In the genomic region with DNA sequence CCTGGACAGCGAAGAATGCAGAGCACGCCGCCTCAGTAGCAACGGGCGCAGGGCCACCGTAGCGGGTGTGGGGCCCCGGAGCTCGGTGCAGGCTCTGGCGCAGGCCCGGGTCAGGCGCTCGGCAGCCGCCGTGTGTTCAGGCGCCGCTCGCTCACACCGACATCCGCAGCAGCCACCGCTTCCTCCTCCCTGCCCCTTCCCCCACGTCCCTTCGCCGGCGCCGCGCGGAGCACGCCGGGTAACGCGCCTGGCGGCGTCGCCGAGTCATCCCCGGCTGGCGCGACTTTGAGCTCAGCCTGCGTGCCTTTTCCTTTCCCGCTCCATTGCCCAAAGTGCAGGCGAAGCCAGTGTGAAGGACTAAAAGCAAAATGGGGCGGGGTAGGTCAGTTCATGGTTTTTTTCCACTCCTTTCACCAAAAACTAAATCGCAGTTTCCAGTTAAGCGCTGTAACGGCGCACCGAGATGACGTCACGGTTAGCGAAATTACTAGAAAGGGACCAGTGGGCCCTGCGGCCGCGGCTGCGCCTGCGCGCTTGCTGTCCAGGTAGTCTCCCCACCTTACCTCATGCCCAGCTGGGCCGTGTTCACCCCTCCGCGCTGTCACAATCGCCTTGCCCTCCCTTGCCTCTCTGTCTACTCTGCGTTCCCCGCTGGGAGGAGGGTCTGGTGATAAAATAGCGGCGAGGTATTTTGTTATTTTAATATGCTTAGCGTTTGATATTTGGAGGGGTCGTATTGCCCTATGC, we compare ENCODE assay signal across 8 cellular contexts. TPM values are rescaled to one million over a fixed set of nuclear protein-coding genes. Genes with fewer than 3 reads are reported as not detected.
DNase-seq lines count a peak whose midpoint lies in the region; ATAC-seq and TF ChIP-seq lines count a peak whose summit lies in the region.

A gene (minus strand): TSS at position 191 of the 747 bp plus-strand sequence. CDS start 279 bp downstream, outside the sequence.

- H3K4me3 ChIP-seq in AG04450 (ENCODE audit: low read depth, low read length): peak within 1 kb of the TSS; percentile 91
- peak within 1 kb of the TSS; percentile 88 for H3K4me3 ChIP-seq in WERI-Rb-1 (ENCODE audit: low read depth, low read length)
- peak within 1 kb of the TSS; percentile 88 to 98 (median 96) for H3K4me3 ChIP-seq in breast epithelium
- H3K4me3 ChIP-seq in iPS-20b (ENCODE audit: low read length): peak within 1 kb of the TSS; percentile 97
- H3K4me3 ChIP-seq in skin epidermis: peak within 1 kb of the TSS; percentile 72 to 94 (median 91)

- TF ChIP-seq CTCF in AG04450 (IDR thresholded peaks at IDR 0.05; ENCODE audit: low read depth, low read length) (no peak), WERI-Rb-1 (IDR thresholded peaks at IDR 0.05; ENCODE audit: low read depth, low read length) (no peak), breast epithelium (IDR thresholded peaks at IDR 0.05) (peak in 2 of 3 donors; percentile 11 to 32)

- H3K27me3 ChIP-seq in AG04450 (ENCODE audit: control insufficient read depth, insufficient read depth, low read length): no peaks in the 10 kb centered on the region
- no peaks in the 10 kb centered on the region for H3K27me3 ChIP-seq in WERI-Rb-1 (ENCODE audit: insufficient read depth, low read depth, severe bottlenecking)
- no peaks in the 10 kb centered on the region for H3K27me3 ChIP-seq in breast epithelium
- H3K27me3 ChIP-seq in iPS-20b (ENCODE audit: insufficient read depth, low read length): no peaks in the 10 kb centered on the region

- H3K9me3 ChIP-seq in AG04450 (ENCODE audit: control insufficient read depth, insufficient read depth, low read length) (peaks cover 7% of the 10 kb centered on the region; the same call in 1 of the 2 replicates), WERI-Rb-1 (ENCODE audit: severe bottlenecking) (no peaks in the 10 kb centered on the region), breast epithelium (no peaks in the 10 kb centered on the region), iPS-20b (ENCODE audit: insufficient read depth, low read depth, low read length) (no peaks in the 10 kb centered on the region)

- H3K9ac ChIP-seq in iPS-20b (ENCODE audit: low read depth, low read length): peak within 1 kb of the TSS; percentile 95

- peak; percentile 86 for TF ChIP-seq POLR2A in breast epithelium (IDR thresholded peaks at IDR 0.05)

- DNase-seq in AG04450 (ENCODE audit: low read depth, low spot score): peak; percentile 85
- peak; percentile 90 for DNase-seq in NCI-H2227 (lab: John Stamatoyannopoulos, UW; ENCODE audit: unreplicated experiment)
- DNase-seq in WERI-Rb-1: peak; percentile 92
- DNase-seq in breast epithelium (ENCODE audit: low spot score in 2 of 2): peak; percentile 89 to 91

- CTCF ChIA-PET in AG04450 (lab: Charles Lee): interaction anchor here (0.8 to 1.3 kb wide), 2 partner anchors 87 to 374 kb away, joined by 3 read pairs; no protein-coding TSS in a partner anchor

- POLR2A ChIA-PET in AG04450 (lab: Yijun Ruan, JAX): interaction anchor here (0.6 to 1.0 kb wide), 3 partner anchors 11 to 178 kb away, joined by 4 to 9 read pairs (median 4); no protein-coding TSS in a partner anchor

- H3K27ac ChIP-seq in AG04450 (ENCODE audit: low read depth, low read length) (peak within 1 kb of the TSS; percentile 98), WERI-Rb-1 (peak within 1 kb of the TSS; percentile 100), breast epithelium (peak within 1 kb of the TSS; percentile 99 to 100), iPS-20b (ENCODE audit: low read length) (peak within 1 kb of the TSS; percentile 93), skin epidermis (peak within 1 kb of the TSS; percentile 79 to 99 (median 97))

- intact Hi-C loops in breast epithelium (cut with DNase I; ENCODE audit: low total_unique reads): no loop called here

- H3K36me3 ChIP-seq in WERI-Rb-1 (peaks cover 14% of the 10 kb centered on the region), breast epithelium (no peaks in the 10 kb centered on the region), iPS-20b (ENCODE audit: insufficient read depth, low read depth, low read length) (no peaks in the 10 kb centered on the region)

- peak; percentile 82 for ATAC-seq in GM18909 (IDR thresholded peaks at IDR 0.05; ENCODE audit: poor library complexity, unreplicated experiment)
- ATAC-seq in HG03159 (IDR thresholded peaks at IDR 0.05; ENCODE audit: unreplicated experiment): peak; percentile 75

- H3K4me1 ChIP-seq in breast epithelium (no peaks in the 10 kb centered on the region), iPS-20b (ENCODE audit: insufficient read depth, low read length) (0 out of 2 replicates have a peak, but pooled peaks cover 4% of the 10 kb centered on the region)

RNA-seq across cellular contexts. Expression of the gene that starts here (rescaled TPM):
- polyA plus RNA-seq in AG04450 (2011; rRNA removed): 124 and 127 TPM in 2 replicates
- 177 and 191 TPM in 2 replicates for polyA minus RNA-seq in AG04450 (2011; rRNA and poly(A)+ RNA removed)
- total RNA-seq in breast epithelium: 100 to 1,000 TPM; 114 to 141 (median 124) TPM

Comparison
In these comparisons a context has a peak if more than half of its experiments do, and no peak if none do; other contexts are left out.
1. Peak in every context shown above with its lines: DNase-seq, ATAC-seq, H3K4me3 ChIP-seq and H3K27ac ChIP-seq.
2. CTCF ChIP-seq: peak in breast epithelium (2 of 3); none in AG04450 (single experiment) and WERI-Rb-1 (single experiment).